16 cellular contexts compared by ENCODE assay signal in the genomic region with DNA sequence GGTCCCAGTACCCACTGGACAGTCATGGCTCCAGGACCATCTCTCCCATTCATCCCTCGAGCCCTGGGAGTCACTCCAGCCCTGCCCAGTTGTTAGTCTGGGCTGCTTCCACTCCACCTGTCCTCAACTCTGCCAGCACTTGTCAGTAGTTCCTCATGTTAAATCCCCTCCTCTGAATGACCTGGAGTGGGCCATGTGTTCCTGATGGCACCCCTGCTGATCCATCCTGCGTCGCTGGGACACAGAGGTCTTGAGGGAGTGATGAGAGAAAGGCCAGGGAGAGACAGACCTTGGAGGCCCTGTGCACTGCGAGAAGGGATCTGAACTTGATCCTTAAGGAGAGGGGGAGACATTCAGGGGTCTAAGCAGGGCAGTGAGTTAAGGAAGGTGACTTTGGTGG.
DNase-seq lines count a peak whose midpoint lies in the region; ATAC-seq and TF ChIP-seq lines count a peak whose summit lies in the region.
"Had no signal": no experiment of that assay in that cellular context is flagged by ENCODE, and none has a peak within 500 bp of the region (broad histone marks: within the 10 kb centered on the region; RNA-seq: fewer than 3 reads in every experiment).

No MANE protein-coding gene starts in this region.

- H3K9me3 Mint-ChIP-seq in natural killer cell: no peaks in the 10 kb centered on the region
- H3K9me3 Mint-ChIP-seq in natural killer cell treated with Interleukin-12 subunit alpha and Interleukin-12 subunit beta and Interleukin-15 and Interleukin-18, amount 100 ng/mL, for 72 hours: no peaks in the 10 kb centered on the region

- peak overlapping the region; percentile 42 for H3K4me3 Mint-ChIP-seq in natural killer cell
- H3K4me3 Mint-ChIP-seq in natural killer cell treated with Interleukin-12 subunit alpha and Interleukin-12 subunit beta and Interleukin-15 and Interleukin-18, amount 100 ng/mL, for 72 hours: no peak overlapping the region
- H3K4me3 Mint-ChIP-seq: CD4-positive, alpha-beta memory T cell; HFFc6 had no signal

- H3K4me1 Mint-ChIP-seq in natural killer cell: no peaks in the 10 kb centered on the region
- H3K4me1 Mint-ChIP-seq in natural killer cell treated with Interleukin-12 subunit alpha and Interleukin-12 subunit beta and Interleukin-15 and Interleukin-18, amount 100 ng/mL, for 72 hours (ENCODE audit: low read depth in 2 of 2): no peaks in the 10 kb centered on the region
- H3K4me1 Mint-ChIP-seq: CD4-positive, alpha-beta memory T cell had no signal

- intact Hi-C loops in natural killer cell (cut with micrococcal nuclease): no loop called here
- intact Hi-C loops in posterior vena cava (cut with DNase I): loop anchor here in 1 of 2 donors (10.0 kb wide), 1 partner anchor 367 kb away; no protein-coding TSS in a partner anchor

- H3K9me3 ChIP-seq in suprapubic skin: no peaks in the 10 kb centered on the region
- H3K9me3 ChIP-seq: HAP-1 had no signal

- no peak for ATAC-seq in natural killer cell
- ATAC-seq in natural killer cell treated with Interleukin-12 subunit alpha and Interleukin-12 subunit beta and Interleukin-15 and Interleukin-18, amount 100 ng/mL, for 72 hours: no peak
- no peak for ATAC-seq in HG02623 (IDR thresholded peaks at IDR 0.05; ENCODE audit: unreplicated experiment)

- H3K4me3 ChIP-seq in suprapubic skin: no peak overlapping the region
- H3K4me3 ChIP-seq: HAP-1 had no signal

- TF ChIP-seq CTCF in natural killer cell (IDR thresholded peaks at IDR 0.05) (no peak), suprapubic skin (IDR thresholded peaks at IDR 0.05) (no peak)

- no peaks in the 10 kb centered on the region for H3K36me3 ChIP-seq in suprapubic skin
- H3K36me3 ChIP-seq: HAP-1 had no signal

- WGBS in suprapubic skin: 95% methylated on average over 4 of the region's 4 CpGs

- no peaks in the 10 kb centered on the region for H3K36me3 Mint-ChIP-seq in natural killer cell
- no peaks in the 10 kb centered on the region for H3K36me3 Mint-ChIP-seq in natural killer cell treated with Interleukin-12 subunit alpha and Interleukin-12 subunit beta and Interleukin-15 and Interleukin-18, amount 100 ng/mL, for 72 hours
- H3K36me3 Mint-ChIP-seq: CD4-positive, alpha-beta memory T cell had no signal

- no peak overlapping the region for H3K27ac Mint-ChIP-seq in natural killer cell
- H3K27ac Mint-ChIP-seq in natural killer cell treated with Interleukin-12 subunit alpha and Interleukin-12 subunit beta and Interleukin-15 and Interleukin-18, amount 100 ng/mL, for 72 hours: no peak overlapping the region
- H3K27ac Mint-ChIP-seq: CD4-positive, alpha-beta memory T cell; HFFc6 had no signal

- H3K27me3 Mint-ChIP-seq in natural killer cell (ENCODE audit: low read depth in 2 of 2): peaks cover 0 to 11% of the 10 kb centered on the region in 2 donors
- H3K27me3 Mint-ChIP-seq in natural killer cell treated with Interleukin-12 subunit alpha and Interleukin-12 subunit beta and Interleukin-15 and Interleukin-18, amount 100 ng/mL, for 72 hours: peaks cover 3 to 20% of the 10 kb centered on the region in 2 donors

- no peak overlapping the region for H3K27ac ChIP-seq in suprapubic skin

- no peak for TF ChIP-seq POLR2A in suprapubic skin (IDR thresholded peaks at IDR 0.05)

- H3K4me1 ChIP-seq in suprapubic skin: no peaks in the 10 kb centered on the region
- H3K4me1 ChIP-seq: HAP-1 had no signal

- DNase-seq in natural killer cell (no peak), posterior vena cava (ENCODE audit: low spot score) (peak; percentile 36), suprapubic skin (ENCODE audit: low spot score in 2 of 2) (peak; percentile 30 to 57), anterior cingulate cortex (lab: John Stamatoyannopoulos, UW) (no peak)
- no peak for DNase-seq in natural killer cell treated with Interleukin-12 subunit alpha and Interleukin-12 subunit beta and Interleukin-15 and Interleukin-18, amount 100 ng/mL, for 72 hours (ENCODE audit: low spot score)
- DNase-seq: C1 segment of cervical spinal cord; Calu3; CD4-positive, alpha-beta memory T cell; COR-L47; DMS53; DMS79 treated with DMSO at 0.1 percent for 48 hours; GF-D8; GOT3; HFFc6 had no signal

- no peak for TF ChIP-seq EP300 in suprapubic skin (IDR thresholded peaks at IDR 0.05)

- no peaks in the 10 kb centered on the region for H3K27me3 ChIP-seq in suprapubic skin

Comparison
In these comparisons a context has a peak if more than half of its experiments do, and no peak if none do; other contexts are left out.
1. DNase-seq: peak in posterior vena cava (single experiment) and suprapubic skin (2 of 2); none in natural killer cell (single experiment), natural killer cell treated with Interleukin-12 subunit alpha and Interleukin-12 subunit beta and Interleukin-15 and Interleukin-18, amount 100 ng/mL, for 72 hours (single experiment) and anterior cingulate cortex (0 of 58).